ENCODE assay signal across 10 cellular contexts in the genomic region with DNA sequence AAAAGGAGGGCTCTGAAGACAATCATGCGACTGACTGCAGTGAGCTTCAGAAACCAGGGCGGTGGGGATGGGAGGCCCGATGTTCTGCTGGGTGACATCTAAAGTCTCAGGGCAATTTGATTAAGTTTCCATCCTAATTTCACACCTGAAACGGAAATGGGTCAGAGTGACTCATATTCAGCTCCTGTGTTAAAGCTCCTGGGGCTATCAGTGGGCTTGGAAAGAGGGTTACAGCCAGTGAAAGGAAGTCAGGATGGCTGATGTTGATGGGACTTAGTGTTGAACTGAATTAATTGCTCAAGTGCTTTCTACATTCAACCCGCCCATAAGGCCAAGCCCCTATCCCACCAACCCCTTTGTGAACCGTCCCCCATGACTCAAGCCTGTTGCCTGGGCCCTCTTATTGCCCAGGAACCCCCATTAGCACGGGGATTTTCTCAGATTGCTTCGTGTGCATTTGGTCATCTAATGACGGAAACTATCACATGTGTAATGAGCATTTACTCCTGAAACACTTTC. TPM values are rescaled to one million over a fixed set of nuclear protein-coding genes. Genes with fewer than 3 reads are reported as not detected.
DNase-seq lines count a peak whose midpoint lies in the region; ATAC-seq, FAIRE-seq and TF ChIP-seq lines count a peak whose summit lies in the region.
"Had no signal": no experiment of that assay in that cellular context is flagged by ENCODE, and none has a peak within 500 bp of the region (broad histone marks: within the 10 kb centered on the region; RNA-seq: fewer than 3 reads in every experiment).

No MANE protein-coding gene starts in this region.

- no peaks in the 10 kb centered on the region for H3K9me3 Mint-ChIP-seq in effector memory CD8-positive, alpha-beta T cell

- TF ChIP-seq POLR2A in GM12892 (IDR thresholded peaks at IDR 0.05; ENCODE audit: low read depth, low read length), result no peak

- ATAC-seq in GM21423 (IDR thresholded peaks at IDR 0.05; ENCODE audit: unreplicated experiment) (peak; percentile 69), HG03558 (IDR thresholded peaks at IDR 0.05; ENCODE audit: extremely low read depth, unreplicated experiment) (peak; percentile 58)
- peak; percentile 90 for ATAC-seq in effector memory CD8-positive, alpha-beta T cell (replicated peaks)

- in situ Hi-C loops in G401 (cut with HindIII; ENCODE audit: low sequenced_read_pairs), result no loop called here

- H3K36me3 Mint-ChIP-seq in effector memory CD8-positive, alpha-beta T cell (ENCODE audit: insufficient read depth), result no peaks in the 10 kb centered on the region

- peak overlapping the region; percentile 72 to 77 for H3K27ac Mint-ChIP-seq in effector memory CD8-positive, alpha-beta T cell
- H3K27ac Mint-ChIP-seq: endodermal cell had no signal

- H3K4me3 Mint-ChIP-seq in effector memory CD8-positive, alpha-beta T cell, result peak overlapping the region; percentile 53 to 72
- H3K4me3 Mint-ChIP-seq: endodermal cell had no signal

- FAIRE-seq in GM12892 (lab: Jason Lieb, UNC), result peak; percentile 61

- peaks cover 26 to 39% of the 10 kb centered on the region in 2 donors for H3K4me1 Mint-ChIP-seq in effector memory CD8-positive, alpha-beta T cell (ENCODE audit: low read depth in 2 of 2)

- peak; percentile 37 for DNase-seq in GM12892 (ENCODE audit: insufficient read length)
- DNase-seq in effector memory CD8-positive, alpha-beta T cell, result peak; percentile 7 to 29 (median 8)
- no peak for DNase-seq in G401 (ENCODE audit: low spot score)
- DNase-seq in COR-L47 (lab: John Stamatoyannopoulos, UW), result no peak
- DNase-seq in MV-4-11 (lab: John Stamatoyannopoulos, UW), result no peak
- DNase-seq in HCEC 1CT, result no peak
- DNase-seq: DMS79 treated with DMSO at 0.1 percent for 48 hours, endodermal cell had no signal

- H3K27me3 Mint-ChIP-seq in effector memory CD8-positive, alpha-beta T cell, result no peaks in the 10 kb centered on the region

RNA-seq across cellular contexts. Expression of a gene that starts 47.1 kb away (rescaled TPM):
- 38.1 TPM for polyA plus RNA-seq in GM12892 (2012; ENCODE audit: missing spikeins)
- total RNA-seq in G401 (2014; rRNA removed; shearing (Covaris generic)), result 45.5 and 45.9 TPM in 2 replicates

Comparison
In these comparisons a context has a peak if more than half of its experiments do, and no peak if none do; other contexts are left out.
1. DNase-seq: peak in GM12892 (single experiment) and effector memory CD8-positive, alpha-beta T cell (3 of 3); none in G401 (single experiment), COR-L47 (single experiment), MV-4-11 (single experiment) and HCEC 1CT (single experiment).
2. Peak in every context shown above with its lines, with median percentiles within 50 percentile points of each other: ATAC-seq.